ENCODE assay signal across 8 cellular contexts in genomic region chr4:40976343-40976742, GRCh38.
DNase-seq lines count a peak whose midpoint lies in the region; ATAC-seq and TF ChIP-seq lines count a peak whose summit lies in the region.

No MANE protein-coding gene starts in this region.

- no peak overlapping the region for H3K4me3 ChIP-seq in Karpas-422 (ENCODE audit: low read length)
- no peak overlapping the region for H3K4me3 ChIP-seq in fibroblast of the aortic adventitia (ENCODE audit: low read depth, low read length)

- no peaks in the 10 kb centered on the region for H3K36me3 ChIP-seq in Karpas-422 (ENCODE audit: insufficient read depth, low read length)

- H3K27me3 Mint-ChIP-seq in activated CD4-positive, alpha-beta T cell treated with anti-CD3 and anti-CD28 coated beads, Interleukin-2, amount 10 ng/mL, durations not matched to agents 24 days and 14 days = peaks cover 2% of the 10 kb centered on the region

- no peak overlapping the region for H3K27ac ChIP-seq in Karpas-422 (ENCODE audit: low read length)

- no peaks in the 10 kb centered on the region for H3K4me1 Mint-ChIP-seq in activated CD4-positive, alpha-beta T cell treated with anti-CD3 and anti-CD28 coated beads, Interleukin-2, amount 10 ng/mL, durations not matched to agents 24 days and 14 days

- H3K9me3 Mint-ChIP-seq in activated CD4-positive, alpha-beta T cell treated with anti-CD3 and anti-CD28 coated beads, Interleukin-2, amount 10 ng/mL, durations not matched to agents 24 days and 14 days = no peaks in the 10 kb centered on the region

- H3K9me2 ChIP-seq in Karpas-422 (replicated peaks; ENCODE audit: insufficient read depth, low read length) = no peaks in the 10 kb centered on the region

- peak; percentile 67 for DNase-seq in activated CD4-positive, alpha-beta T cell treated with anti-CD3 and anti-CD28 coated beads, Interleukin-2, amount 10 ng/mL, durations not matched to agents 24 days and 14 days
- DNase-seq in activated CD4-positive, alpha-beta T cell treated with anti-CD3 and anti-CD28 coated beads, Interleukin-2, amount 50 U/mL, for 1 hour = no peak
- DNase-seq in Karpas-422 = peak; percentile 76
- DNase-seq in SK-MEL-5 (ENCODE audit: low read depth, low spot score) = peak; percentile 68
- peak; percentile 84 for DNase-seq in fibroblast of the aortic adventitia (ENCODE audit: low read depth)
- DNase-seq in renal cortical epithelial cell (ENCODE audit: low read depth) = peak; percentile 75
- DNase-seq in activated effector memory CD4-positive, alpha-beta T cell treated with Interleukin-2 at 50 U/mL for 16 hours = no peak

- no peak overlapping the region for H3K4me2 ChIP-seq in Karpas-422 (ENCODE audit: low read depth, low read length, poor library complexity, severe bottlenecking)

- no peak overlapping the region for H3K9ac ChIP-seq in Karpas-422 (ENCODE audit: low read length)

- intact Hi-C loops in activated CD4-positive, alpha-beta T cell treated with anti-CD3 and anti-CD28 coated beads, Interleukin-2, amount 10 ng/mL, durations not matched to agents 24 days and 14 days (cut with micrococcal nuclease) = loop anchor here (2.0 kb wide), 1 partner anchor 238 kb away; the partner anchor contains the start of gene APBB2

- in situ Hi-C loops in SK-MEL-5 (cut with HindIII; ENCODE audit: low pct_unique_long_range_greater_than_20kb, low sequenced_read_pairs) = no loop called here

- no peak overlapping the region for H2AFZ ChIP-seq in Karpas-422 (ENCODE audit: low read length)

- H3K9me3 ChIP-seq in Karpas-422 (ENCODE audit: low read length) = no peaks in the 10 kb centered on the region

- H3K36me3 Mint-ChIP-seq in activated CD4-positive, alpha-beta T cell treated with anti-CD3 and anti-CD28 coated beads, Interleukin-2, amount 10 ng/mL, durations not matched to agents 24 days and 14 days (ENCODE audit: low read depth) = no peaks in the 10 kb centered on the region

- H3K4me3 Mint-ChIP-seq in activated CD4-positive, alpha-beta T cell treated with anti-CD3 and anti-CD28 coated beads, Interleukin-2, amount 10 ng/mL, durations not matched to agents 24 days and 14 days = no peak overlapping the region

- H3K27ac Mint-ChIP-seq in activated CD4-positive, alpha-beta T cell treated with anti-CD3 and anti-CD28 coated beads, Interleukin-2, amount 10 ng/mL, durations not matched to agents 24 days and 14 days = no peak overlapping the region

- ATAC-seq in HG03139 (IDR thresholded peaks at IDR 0.05; ENCODE audit: unreplicated experiment) = no peak

- H3K4me1 ChIP-seq in Karpas-422 (ENCODE audit: low read length) = no peaks in the 10 kb centered on the region

- H3K27me3 ChIP-seq in Karpas-422 (ENCODE audit: low read length) = no peaks in the 10 kb centered on the region

- TF ChIP-seq CTCF in fibroblast of the aortic adventitia (IDR thresholded peaks at IDR 0.05; ENCODE audit: insufficient read depth, low read length) = peak; percentile 72

- no peaks in the 10 kb centered on the region for H3K79me2 ChIP-seq in Karpas-422 (ENCODE audit: low read length)

- H4K20me1 ChIP-seq in Karpas-422 (ENCODE audit: insufficient read depth, low read depth, low read length) = no peaks in the 10 kb centered on the region

Comparison
In these comparisons a context has a peak if more than half of its experiments do, and no peak if none do; other contexts are left out.
1. DNase-seq: peak in activated CD4-positive, alpha-beta T cell treated with anti-CD3 and anti-CD28 coated beads, Interleukin-2, amount 10 ng/mL, durations not matched to agents 24 days and 14 days (single experiment), Karpas-422 (single experiment), SK-MEL-5 (single experiment), fibroblast of the aortic adventitia (single experiment) and renal cortical epithelial cell (single experiment); none in activated CD4-positive, alpha-beta T cell treated with anti-CD3 and anti-CD28 coated beads, Interleukin-2, amount 50 U/mL, for 1 hour (single experiment) and activated effector memory CD4-positive, alpha-beta T cell treated with Interleukin-2 at 50 U/mL for 16 hours (single experiment).